Comparison of ENCODE assay signal across 1 cellular context in genomic region chr10:11852637-11853036, GRCh38. TPM values are rescaled to one million over a fixed set of nuclear protein-coding genes. Genes with fewer than 3 reads are reported as not detected.
"Had no signal": no experiment of that assay in that cellular context is flagged by ENCODE, and none has a peak within 500 bp of the region (broad histone marks: within the 10 kb centered on the region; RNA-seq: fewer than 3 reads in every experiment).

No MANE protein-coding gene starts in this region.

RNA-seq across cellular contexts. Expression of gene PROSER2, which starts 29.5 kb away (rescaled TPM):
- total RNA-seq: T-helper 1 cell treated with Interleukin-12 subunit alpha and Interleukin-12 subunit beta and Interleukin-4 antibody, amounts not matched to agents 30 ng/mL and 1 ng/mL, for 36 hours had no signal
